Comparison of ENCODE assay signal across 1 cellular context in genomic region chr7:6654113-6654841, GRCh38.
TF ChIP-seq lines count a peak whose summit lies in the region.

No MANE protein-coding gene starts in this region.

TF ChIP-seq in GM12878, 131 proteins besides CTCF, POLR2A, EP300 and RAD21:
- TF ChIP-seq GATAD2B (conservative IDR thresholded peaks at IDR 0.05; ENCODE audit: low read depth) (0 out of 2 replicates have a peak, but pooled peaks have one; percentile 12), TCF12 (IDR thresholded peaks at IDR 0.05; ENCODE audit: low read depth, low read length) (no peak), RELA (IDR thresholded peaks at IDR 0.05; ENCODE audit: borderline replicate concordance, partially characterized antibody) (no peak), PAX5 (IDR thresholded peaks at IDR 0.05; ENCODE audit: borderline replicate concordance, low read depth, low read length) (peak; percentile 79; the same call in 1 of the 2 replicates), HCFC1 (IDR thresholded peaks at IDR 0.05; ENCODE audit: low read length) (no peak), CHD1 (IDR thresholded peaks at IDR 0.05; ENCODE audit: low read depth, low read length) (no peak), STAT3 (IDR thresholded peaks at IDR 0.05; ENCODE audit: low read depth, low read length) (no peak)
TF ChIP-seq in GM12878: peak in this region for 2.
